ENCODE assay signal across 1 cellular context in the genomic region with DNA sequence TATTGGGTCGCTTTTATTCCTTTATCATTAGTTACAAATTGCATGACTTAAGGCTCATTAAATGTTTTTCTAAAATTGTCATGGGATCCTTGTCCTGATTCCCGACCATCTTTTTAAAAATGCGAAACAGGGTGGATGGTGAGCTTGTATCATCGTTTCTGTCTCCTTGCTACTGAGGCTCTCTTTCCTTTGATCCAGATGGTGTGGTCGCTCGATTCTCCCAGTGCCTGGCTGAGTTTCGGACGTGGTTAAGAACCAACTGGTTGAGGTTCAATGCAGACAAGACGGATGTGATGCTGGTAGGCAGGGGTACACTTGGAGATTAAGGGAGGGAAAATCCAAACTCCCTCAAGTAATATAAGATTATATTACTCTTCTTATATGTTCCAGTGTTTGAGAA.
TF ChIP-seq lines count a peak whose summit lies in the region.

No MANE protein-coding gene starts in this region.

TF ChIP-seq in HEK293, 187 proteins besides CTCF, POLR2A, EP300 and RAD21:
- TF ChIP-seq, protein P1, sequence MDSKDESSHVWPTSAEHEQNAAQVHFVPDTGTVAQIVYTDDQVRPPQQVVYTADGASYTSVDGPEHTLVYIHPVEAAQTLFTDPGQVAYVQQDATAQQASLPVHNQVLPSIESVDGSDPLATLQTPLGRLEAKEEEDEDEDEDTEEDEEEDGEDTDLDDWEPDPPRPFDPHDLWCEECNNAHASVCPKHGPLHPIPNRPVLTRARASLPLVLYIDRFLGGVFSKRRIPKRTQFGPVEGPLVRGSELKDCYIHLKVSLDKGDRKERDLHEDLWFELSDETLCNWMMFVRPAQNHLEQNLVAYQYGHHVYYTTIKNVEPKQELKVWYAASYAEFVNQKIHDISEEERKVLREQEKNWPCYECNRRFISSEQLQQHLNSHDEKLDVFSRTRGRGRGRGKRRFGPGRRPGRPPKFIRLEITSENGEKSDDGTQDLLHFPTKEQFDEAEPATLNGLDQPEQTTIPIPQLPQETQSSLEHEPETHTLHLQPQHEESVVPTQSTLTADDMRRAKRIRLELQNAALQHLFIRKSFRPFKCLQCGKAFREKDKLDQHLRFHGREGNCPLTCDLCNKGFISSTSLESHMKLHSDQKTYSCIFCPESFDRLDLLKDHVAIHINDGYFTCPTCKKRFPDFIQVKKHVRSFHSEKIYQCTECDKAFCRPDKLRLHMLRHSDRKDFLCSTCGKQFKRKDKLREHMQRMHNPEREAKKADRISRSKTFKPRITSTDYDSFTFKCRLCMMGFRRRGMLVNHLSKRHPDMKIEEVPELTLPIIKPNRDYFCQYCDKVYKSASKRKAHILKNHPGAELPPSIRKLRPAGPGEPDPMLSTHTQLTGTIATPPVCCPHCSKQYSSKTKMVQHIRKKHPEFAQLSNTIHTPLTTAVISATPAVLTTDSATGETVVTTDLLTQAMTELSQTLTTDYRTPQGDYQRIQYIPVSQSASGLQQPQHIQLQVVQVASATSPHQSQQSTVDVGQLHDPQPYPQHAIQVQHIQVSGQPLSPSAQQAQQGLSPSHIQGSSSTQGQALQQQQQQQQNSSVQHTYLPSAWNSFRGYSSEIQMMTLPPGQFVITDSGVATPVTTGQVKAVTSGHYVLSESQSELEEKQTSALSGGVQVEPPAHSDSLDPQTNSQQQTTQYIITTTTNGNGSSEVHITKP (tag by site-specific recombination; IDR thresholded peaks at IDR 0.05): peak; percentile 66
- TF ChIP-seq ZNF776 (tag by site-specific recombination; IDR thresholded peaks at IDR 0.05; ENCODE audit: borderline replicate concordance): no peak
- peak; percentile 82; the same call in 1 of the 2 replicates for TF ChIP-seq ZBTB17 (tag by site-specific recombination; IDR thresholded peaks at IDR 0.05)
